Comparison of ENCODE assay signal across 13 cellular contexts in the genomic region with DNA sequence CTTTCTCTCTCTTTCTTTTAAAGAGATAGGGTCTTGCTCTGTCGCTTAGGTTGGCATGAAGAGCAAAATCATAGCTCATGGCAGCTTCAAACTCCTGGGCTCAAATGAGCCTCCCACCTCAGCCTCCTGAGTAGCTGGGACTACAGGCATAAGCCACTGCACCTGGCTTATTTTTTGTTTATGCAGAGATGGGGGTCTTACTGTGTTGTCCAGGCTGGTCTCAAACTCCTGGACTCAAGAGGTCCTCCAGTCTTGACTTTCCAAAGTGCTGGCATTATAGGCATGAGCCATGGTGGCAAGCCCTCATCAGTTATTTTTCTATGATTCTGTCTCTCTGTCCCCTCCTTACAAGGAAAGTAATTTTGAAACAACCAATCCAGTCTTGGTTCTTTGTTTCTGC. TPM values are rescaled to one million over a fixed set of nuclear protein-coding genes. Genes with fewer than 3 reads are reported as not detected.
DNase-seq lines count a peak whose midpoint lies in the region; ATAC-seq, FAIRE-seq and TF ChIP-seq lines count a peak whose summit lies in the region.
"Had no signal": no experiment of that assay in that cellular context is flagged by ENCODE, and none has a peak within 500 bp of the region (broad histone marks: within the 10 kb centered on the region; RNA-seq: fewer than 3 reads in every experiment).

No MANE protein-coding gene starts in this region.

- peak overlapping the region; percentile 31 for H3K27ac Mint-ChIP-seq in WTC11
- peak overlapping the region in 1 of 6 donors; percentile 95 for H3K27ac Mint-ChIP-seq in naive B cell

- 100% methylated on average over 1 of the region's 1 CpG for WGBS in HepG2 (ENCODE audit: low lambda C conversion rate)
- 67% methylated on average over 1 of the region's 1 CpG for WGBS in right lobe of liver (ENCODE audit: insufficient coverage, low coverage, low lambda C conversion rate, missing lambda C conversion rate)

- H3K4me1 Mint-ChIP-seq in WTC11, result peaks cover 35% of the 10 kb centered on the region
- H3K4me1 Mint-ChIP-seq in naive B cell, result peaks cover 0 to 9% (median 7%) of the 10 kb centered on the region in 3 donors

- BruUV-seq in HepG2 (replicated peaks; lab: Mats Ljungman, UMichigan), result no TSS peak

- TF ChIP-seq CTCF in HepG2 (CRISPR knock-in tag; IDR thresholded peaks at IDR 0.05) (no peak), right lobe of liver (IDR thresholded peaks at IDR 0.05) (no peak), WTC11 (IDR thresholded peaks at IDR 0.05) (no peak), vagina (IDR thresholded peaks at IDR 0.05) (no peak), GM13976 (IDR thresholded peaks at IDR 0.05; ENCODE audit: borderline replicate concordance, control extremely low read depth, extremely low read depth, insufficient read depth, missing control alignments) (no peak)

- intact Hi-C loops in HepG2 (cut with micrococcal nuclease; ENCODE audit: unreplicated experiment) (loop anchor here (2.0 kb wide), 1 partner anchor 33 kb away; no protein-coding TSS in a partner anchor), right lobe of liver (cut with DNase I) (no loop called here), vagina (cut with DNase I) (loop anchor here (5.0 kb wide), 1 partner anchor 53 kb away; a partner anchor contains a TSS)

- H3K9ac ChIP-seq in HepG2 (ENCODE audit: insufficient read depth, low read depth, low read length), result no peak overlapping the region

- H3K27me3 Mint-ChIP-seq in WTC11 (ENCODE audit: low read depth) (no peaks in the 10 kb centered on the region; the same call in 1 of the 2 replicates), naive B cell (peaks cover 4 to 20% (median 8%) of the 10 kb centered on the region in 3 donors)

- TF ChIP-seq POLR2A in HepG2 (IDR thresholded peaks at IDR 0.05; ENCODE audit: insufficient read depth in 1 of 2, low read depth in 2 of 2, low read length in 2 of 2) (no peak), right lobe of liver (IDR thresholded peaks at IDR 0.05) (no peak), vagina (IDR thresholded peaks at IDR 0.05) (no peak), GM12892 (IDR thresholded peaks at IDR 0.05; ENCODE audit: low read depth, low read length) (no peak)

- POLR2A ChIA-PET in HepG2 (lab: Yijun Ruan, JAX), result interaction anchor here (1.6 kb wide), 1 partner anchor 16 kb away, joined by 6 read pairs; no protein-coding TSS in a partner anchor
- POLR2A ChIA-PET in WTC11 (lab: Charles Lee), result no interaction called here

- in situ Hi-C loops in HepG2 (cut with HindIII; ENCODE audit: extremely low pct_ligation_motif_present, low pct_unique_long_range_greater_than_20kb), result no loop called here
- in situ Hi-C loops in GM13976 (cut with MboI; ENCODE audit: low sequenced_read_pairs, unreplicated experiment), result no loop called here

- TF ChIP-seq RAD21 in HepG2 (CRISPR knock-in tag; IDR thresholded peaks at IDR 0.05), result no peak

- ATAC-seq in HepG2 (no peak), right lobe of liver (no peak), WTC11 (no peak), naive B cell (ENCODE audit: low read depth in 2 of 2) (no peak)

- H3K9me3 ChIP-seq in HepG2 (ENCODE audit: low read length) (no peaks in the 10 kb centered on the region), right lobe of liver (no peaks in the 10 kb centered on the region), vagina (no peaks in the 10 kb centered on the region)
- H3K9me3 ChIP-seq: adrenal gland, BE2C, upper lobe of right lung had no signal

- H4K20me1 ChIP-seq in HepG2 (ENCODE audit: insufficient read depth, low read length), result peaks cover 23% of the 10 kb centered on the region

- H3K9me3 Mint-ChIP-seq in WTC11, result peaks cover 5% of the 10 kb centered on the region; the same call in 1 of the 2 replicates
- H3K9me3 Mint-ChIP-seq in naive B cell, result peaks cover 0 to 5% (median 2%) of the 10 kb centered on the region in 7 donors

- no peak overlapping the region for H2AFZ ChIP-seq in HepG2 (ENCODE audit: low read length)

- H3K4me2 ChIP-seq in HepG2 (ENCODE audit: low read depth, low read length), result peak overlapping the region; percentile 67; the same call in 1 of the 2 replicates

- TF ChIP-seq EP300 in HepG2 (IDR thresholded peaks at IDR 0.05; ENCODE audit: low read depth in 2 of 2, low read length in 2 of 2) (no peak), HepG2 (CRISPR knock-in tag; IDR thresholded peaks at IDR 0.05; ENCODE audit: borderline replicate concordance) (no peak)

- no peak for DNase-seq in HepG2 (ENCODE audit: low spot score)
- DNase-seq in right lobe of liver, result no peak
- no peak for DNase-seq in WTC11 (ENCODE audit: low spot score)
- no peak for DNase-seq in naive B cell
- DNase-seq in vagina (ENCODE audit: extremely low spot score in 2 of 2), result no peak
- no peak for DNase-seq in GM12892 (ENCODE audit: insufficient read length)
- DNase-seq in SW 1271 (lab: John Stamatoyannopoulos, UW), result no peak
- DNase-seq in GM13976 (ENCODE audit: low spot score), result no peak
- DNase-seq: activated CD4-positive, CD25-positive, alpha-beta regulatory T cell; adrenal gland; BE2C; left ventricle myocardium superior; upper lobe of right lung had no signal

- H3K27me3 ChIP-seq in HepG2 (ENCODE audit: control insufficient read depth in 1 of 2, insufficient read depth in 2 of 2, low read length in 2 of 2) (no peaks in the 10 kb centered on the region), right lobe of liver (no peaks in the 10 kb centered on the region), vagina (no peaks in the 10 kb centered on the region)
- H3K27me3 ChIP-seq: adrenal gland, BE2C, upper lobe of right lung had no signal

- peaks cover 33% of the 10 kb centered on the region for H3K79me2 ChIP-seq in HepG2 (ENCODE audit: insufficient read depth, low read length)

- no peaks in the 10 kb centered on the region for H3K36me3 Mint-ChIP-seq in WTC11
- no peaks in the 10 kb centered on the region for H3K36me3 Mint-ChIP-seq in naive B cell

- H3K36me3 ChIP-seq in HepG2 (replicated peaks in 1 of 2; ENCODE audit: control insufficient read depth in 1 of 2, insufficient read depth in 2 of 2, low read length in 2 of 2), result peaks cover 0 to 2% of the 10 kb centered on the region in 2 experiments; a peak in 1 of 5 replicates
- no peaks in the 10 kb centered on the region for H3K36me3 ChIP-seq in right lobe of liver
- H3K36me3 ChIP-seq in vagina, result no peaks in the 10 kb centered on the region
- H3K36me3 ChIP-seq: adrenal gland, BE2C, upper lobe of right lung had no signal

- H3K4me3 Mint-ChIP-seq in WTC11 (peak overlapping the region; percentile 88), naive B cell (peak overlapping the region; percentile 92 to 99 (median 96))

- H3K4me3 ChIP-seq in HepG2 (replicated peaks in 1 of 3; ENCODE audit: insufficient read depth in 1 of 3, low read depth in 2 of 3, low read length in 3 of 3), result peak overlapping the region in 1 of 3 experiments; percentile 68; a peak in 1 of 6 replicates
- no peak overlapping the region for H3K4me3 ChIP-seq in right lobe of liver
- H3K4me3 ChIP-seq in vagina, result no peak overlapping the region

- CTCF ChIA-PET in HepG2 (lab: Yijun Ruan, JAX; ENCODE audit: low intra/inter-chr PET ratio, low total read pairs), result no interaction called here
- CTCF ChIA-PET in WTC11 (lab: Charles Lee), result no interaction called here

- H3K27ac ChIP-seq in HepG2 (ENCODE audit: extremely low read length, insufficient read depth, low read length), result no peak overlapping the region
- no peak overlapping the region for H3K27ac ChIP-seq in right lobe of liver
- peak overlapping the region; percentile 100 for H3K27ac ChIP-seq in vagina

- no peak for FAIRE-seq in HepG2 (lab: Jason Lieb, UNC)
- FAIRE-seq in GM12892 (lab: Jason Lieb, UNC), result no peak

- peaks cover 43% of the 10 kb centered on the region for H3K4me1 ChIP-seq in HepG2 (ENCODE audit: insufficient read depth, low read length)
- H3K4me1 ChIP-seq in right lobe of liver, result peaks cover 0 to 23% (median 6%) of the 10 kb centered on the region in 4 donors
- H3K4me1 ChIP-seq in vagina, result peaks cover 25% of the 10 kb centered on the region

RNA-seq across cellular contexts. Expression of a gene that starts 1.1 kb away (rescaled TPM):
- total RNA-seq in HepG2 (2016; rRNA removed; fragmentation: Illumina TruSeq; extraction: Trizol) (6.7 and 7.9 TPM in 2 replicates), right lobe of liver (10 to 100 TPM; 12.5 to 26.0 (median 18.2) TPM), WTC11 (2021) (15.7 to 16.8 TPM (median 15.9 TPM) in 3 replicates), vagina (69.0 TPM)
- total RNA-seq in HepG2 (2016; cell fraction: cytosol; rRNA removed; fragmentation: Illumina TruSeq; extraction: Trizol; ENCODE audit: low read depth), result 1.7 and 2.0 TPM in 2 replicates
- 6.7 and 7.5 TPM in 2 replicates for total RNA-seq in HepG2 (2016; cell fraction: insoluble cytoplasmic fraction; rRNA removed; fragmentation: Illumina TruSeq; extraction: Trizol)
- 4.9 and 5.1 TPM in 2 replicates for total RNA-seq in HepG2 (2016; cell fraction: membrane; rRNA removed; fragmentation: Illumina TruSeq; extraction: Trizol)
- 4.8 and 6.3 TPM in 2 replicates for total RNA-seq in HepG2 (2016; cell fraction: nucleus; rRNA removed; fragmentation: Illumina TruSeq; extraction: Trizol)
- polyA plus RNA-seq in HepG2 (2011; rRNA removed) (2.9 and 3.0 TPM in 2 replicates), naive B cell (ENCODE audit: low read depth in 6 of 6) (1 to 10 TPM in 2 of 6 donors, under 1 TPM in 3, not detected in 1; 0.41 to 1.2 (median 0.89) TPM)
- polyA plus RNA-seq in HepG2 (2011; cell fraction: cytosol; rRNA removed), result 2.5 and 3.1 TPM in 2 replicates
- polyA plus RNA-seq in HepG2 (2011; cell fraction: nucleus; rRNA removed), result 9.0 and 9.5 TPM in 2 replicates
- 12.7 and 14.8 TPM in 2 replicates for polyA plus RNA-seq in HepG2 (2012)
- polyA plus RNA-seq in HepG2 (2016; cell fraction: cytosol; fragmentation: Illumina TruSeq; extraction: Trizol; ENCODE audit: low read depth), result 1.9 and 2.1 TPM in 2 replicates
- polyA plus RNA-seq in HepG2 (2016; cell fraction: insoluble cytoplasmic fraction; fragmentation: Illumina TruSeq; extraction: Trizol; ENCODE audit: low read depth), result 15.1 and 20.8 TPM in 2 replicates
- 3.2 and 4.9 TPM in 2 replicates for polyA plus RNA-seq in HepG2 (2016; cell fraction: membrane; fragmentation: Illumina TruSeq; extraction: Trizol; ENCODE audit: low read depth)
- 14.7 and 18.1 TPM in 2 replicates for polyA plus RNA-seq in HepG2 (2016; cell fraction: nucleus; fragmentation: Illumina TruSeq; extraction: Trizol; ENCODE audit: insufficient read depth, low read depth)
- polyA minus RNA-seq in HepG2 (2011; rRNA and poly(A)+ RNA removed; ENCODE audit: low replicate concordance), result 3.1 and 5.4 TPM in 2 replicates
- 6.2 and 6.5 TPM in 2 replicates for polyA minus RNA-seq in HepG2 (2011; cell fraction: cytosol; rRNA and poly(A)+ RNA removed)
- polyA minus RNA-seq in HepG2 (2011; cell fraction: nucleus; rRNA and poly(A)+ RNA removed), result 2.2 and 3.2 TPM in 2 replicates
- polyA plus RNA-seq in GM12892 (2012; ENCODE audit: missing spikeins), result 3.7 TPM

RNA-seq across cellular contexts. Expression of a gene that starts 53.3 kb away (rescaled TPM):
- total RNA-seq in HepG2 (2016; rRNA removed; fragmentation: Illumina TruSeq; extraction: Trizol) (31.5 and 36.6 TPM in 2 replicates), right lobe of liver (10 to 100 TPM; 37.2 to 52.2 (median 46.3) TPM), WTC11 (2021) (170 to 178 TPM (median 176 TPM) in 3 replicates), vagina (71.2 TPM)
- 19.8 and 22.7 TPM in 2 replicates for total RNA-seq in HepG2 (2016; cell fraction: cytosol; rRNA removed; fragmentation: Illumina TruSeq; extraction: Trizol; ENCODE audit: low read depth)
- 32.7 and 33.0 TPM in 2 replicates for total RNA-seq in HepG2 (2016; cell fraction: insoluble cytoplasmic fraction; rRNA removed; fragmentation: Illumina TruSeq; extraction: Trizol)
- total RNA-seq in HepG2 (2016; cell fraction: membrane; rRNA removed; fragmentation: Illumina TruSeq; extraction: Trizol), result 32.9 and 34.8 TPM in 2 replicates
- 74.7 and 93.9 TPM in 2 replicates for total RNA-seq in HepG2 (2016; cell fraction: nucleus; rRNA removed; fragmentation: Illumina TruSeq; extraction: Trizol)
- polyA plus RNA-seq in HepG2 (2011; rRNA removed) (145 and 148 TPM in 2 replicates), naive B cell (ENCODE audit: low read depth in 6 of 6) (10 to 100 TPM in 4 of 6 donors, 1 to 10 TPM in 2; 7.8 to 14.6 (median 13.2) TPM)
- 29.6 and 41.0 TPM in 2 replicates for polyA plus RNA-seq in HepG2 (2011; cell fraction: cytosol; rRNA removed)
- polyA plus RNA-seq in HepG2 (2011; cell fraction: nucleus; rRNA removed), result 368 and 448 TPM in 2 replicates
- 152 and 155 TPM in 2 replicates for polyA plus RNA-seq in HepG2 (2012)
- 16.3 and 18.6 TPM in 2 replicates for polyA plus RNA-seq in HepG2 (2016; cell fraction: cytosol; fragmentation: Illumina TruSeq; extraction: Trizol; ENCODE audit: low read depth)
- polyA plus RNA-seq in HepG2 (2016; cell fraction: insoluble cytoplasmic fraction; fragmentation: Illumina TruSeq; extraction: Trizol; ENCODE audit: low read depth), result 72.0 and 75.0 TPM in 2 replicates
- 36.1 and 39.6 TPM in 2 replicates for polyA plus RNA-seq in HepG2 (2016; cell fraction: membrane; fragmentation: Illumina TruSeq; extraction: Trizol; ENCODE audit: low read depth)
- 291 and 317 TPM in 2 replicates for polyA plus RNA-seq in HepG2 (2016; cell fraction: nucleus; fragmentation: Illumina TruSeq; extraction: Trizol; ENCODE audit: insufficient read depth, low read depth)
- polyA minus RNA-seq in HepG2 (2011; rRNA and poly(A)+ RNA removed; ENCODE audit: low replicate concordance), result 17.9 and 42.2 TPM in 2 replicates
- 27.6 and 31.4 TPM in 2 replicates for polyA minus RNA-seq in HepG2 (2011; cell fraction: cytosol; rRNA and poly(A)+ RNA removed)
- 199 and 216 TPM in 2 replicates for polyA minus RNA-seq in HepG2 (2011; cell fraction: nucleus; rRNA and poly(A)+ RNA removed)
- polyA plus RNA-seq in GM12892 (2012; ENCODE audit: missing spikeins), result 120 TPM

Comparison
In these comparisons a context has a peak if more than half of its experiments do, and no peak if none do; other contexts are left out.
1. intact Hi-C loops: an anchor here in HepG2 (2.0 kb wide) and vagina (5.0 kb wide); none called in right lobe of liver.